10 cellular contexts compared by ENCODE assay signal in the genomic region with DNA sequence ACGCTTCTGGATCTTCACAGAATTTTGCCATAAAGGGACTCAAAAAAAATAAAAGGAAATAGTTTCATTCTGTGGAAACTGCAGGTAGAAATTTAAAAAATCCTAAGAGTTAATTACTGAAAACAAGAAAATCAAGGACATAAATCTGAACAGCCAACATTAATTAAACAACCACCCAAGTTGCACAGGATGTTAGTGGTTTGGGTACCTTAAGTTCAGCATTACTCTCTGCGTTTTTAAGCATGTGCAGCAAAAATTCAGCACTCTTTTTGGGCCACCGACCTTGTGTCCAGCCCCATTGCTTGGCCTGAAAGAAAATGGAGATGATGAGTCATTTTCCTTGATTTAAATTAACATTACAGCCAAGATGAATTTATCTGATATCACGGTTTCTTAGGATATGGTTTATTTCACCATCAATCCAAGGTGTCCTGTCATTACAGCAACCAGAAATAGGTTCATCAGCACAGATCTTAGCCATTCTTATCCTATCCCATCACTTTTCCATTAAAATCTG. TPM values are rescaled to one million over a fixed set of nuclear protein-coding genes. Genes with fewer than 3 reads are reported as not detected.
A peak's percentile ranks its signal among the peaks of the same experiment; 100 is the strongest.
DNase-seq lines count a peak whose midpoint lies in the region; ATAC-seq and TF ChIP-seq lines count a peak whose summit lies in the region.
"Had no signal": no experiment of that assay in that cellular context is flagged by ENCODE, and none has a peak within 500 bp of the region (broad histone marks: within the 10 kb centered on the region; RNA-seq: fewer than 3 reads in every experiment).

No MANE protein-coding gene starts in this region.

- H3K4me3 ChIP-seq in GM12864 (ENCODE audit: low read depth, low read length): peak overlapping the region; percentile 98
- H3K4me3 ChIP-seq in OCI-LY1 (ENCODE audit: low read depth, low read length, poor library complexity, severe bottlenecking): peak overlapping the region; percentile 99
- peak overlapping the region; percentile 98 for H3K4me3 ChIP-seq in osteoblast (ENCODE audit: insufficient read depth, low read length)

- peak overlapping the region; percentile 6 for H3K4me3 Mint-ChIP-seq in dendritic cell treated with granulocyte-macrophage colony-stimulating factor and Interleukin-4, amounts not matched to agents 40 ng/mL and 50 ng/mL, for 4 days

- ATAC-seq in HG03432 (IDR thresholded peaks at IDR 0.05; ENCODE audit: unreplicated experiment): no peak

- H4K20me1 ChIP-seq in OCI-LY1 (ENCODE audit: insufficient read depth, low read length) (no peaks in the 10 kb centered on the region), osteoblast (ENCODE audit: insufficient read depth, low read length) (peaks cover 30% of the 10 kb centered on the region)

- H3K4me1 ChIP-seq in OCI-LY1 (ENCODE audit: insufficient read depth, low read length, severe bottlenecking) (peaks cover 68% of the 10 kb centered on the region), osteoblast (ENCODE audit: insufficient read depth, low read length) (peaks cover 38% of the 10 kb centered on the region)

- H3K9me2 ChIP-seq in OCI-LY1 (ENCODE audit: low read depth, low read length): no peaks in the 10 kb centered on the region

- DNase-seq in GM12864 (ENCODE audit: low read depth): no peak
- no peak for DNase-seq in osteoblast (ENCODE audit: insufficient read length, low spot score, missing footprints)
- DNase-seq in stimulated activated CD4-positive, alpha-beta T cell treated with anti-CD3 and anti-CD28 coated beads, Interleukin-2, amount 100 ng/mL, for 48 hours: no peak
- no peak for DNase-seq in cardiac septum (ENCODE audit: low spot score)
- DNase-seq in mucosa of gallbladder (ENCODE audit: low spot score): no peak
- DNase-seq: NCI-H510A treated with DMSO at 0.1 percent for 48 hours had no signal

- TF ChIP-seq CTCF in GM12864 (IDR thresholded peaks at IDR 0.05; ENCODE audit: low read depth, low read length, missing control alignments) (no peak), OCI-LY1 (IDR thresholded peaks at IDR 0.05; ENCODE audit: low read length) (no peak), osteoblast (IDR thresholded peaks at IDR 0.05; ENCODE audit: extremely low read depth, low read depth, low read length) (no peak)

- H3K27me3 Mint-ChIP-seq in dendritic cell treated with granulocyte-macrophage colony-stimulating factor and Interleukin-4, amounts not matched to agents 40 ng/mL and 50 ng/mL, for 4 days: peaks cover 5% of the 10 kb centered on the region

- peaks cover 29% of the 10 kb centered on the region for H3K79me2 ChIP-seq in OCI-LY1 (ENCODE audit: insufficient read depth, low read length)
- peaks cover 38% of the 10 kb centered on the region for H3K79me2 ChIP-seq in osteoblast (ENCODE audit: insufficient read depth, low read length)

- H3K9ac ChIP-seq in OCI-LY1 (ENCODE audit: low read length): peak overlapping the region; percentile 99

- no peaks in the 10 kb centered on the region for H3K27me3 ChIP-seq in OCI-LY1 (ENCODE audit: insufficient read depth, low read length)
- no peaks in the 10 kb centered on the region for H3K27me3 ChIP-seq in osteoblast (ENCODE audit: insufficient read depth, low read length)
- H3K27me3 ChIP-seq: neutrophil had no signal

- H3K4me2 ChIP-seq in OCI-LY1 (ENCODE audit: low read length) (peak overlapping the region; percentile 70), osteoblast (ENCODE audit: insufficient read depth, low read length) (peak overlapping the region; percentile 97)

- intact Hi-C loops in dendritic cell treated with granulocyte-macrophage colony-stimulating factor and Interleukin-4, amounts not matched to agents 40 ng/mL and 50 ng/mL, for 4 days (cut with micrococcal nuclease): loop anchor here (10.0 kb wide), 2 partner anchors 794 to 1544 kb away; a partner anchor contains a TSS
- intact Hi-C loops in cardiac septum (cut with DNase I): loop anchor here (10.0 kb wide), 1 partner anchor 794 kb away; a partner anchor contains a TSS

- H3K36me3 ChIP-seq in OCI-LY1 (ENCODE audit: insufficient read depth, low read length) (peaks cover 47% of the 10 kb centered on the region), osteoblast (ENCODE audit: insufficient read depth, low read length) (peaks cover 42% of the 10 kb centered on the region)

- H3K9me3 Mint-ChIP-seq in dendritic cell treated with granulocyte-macrophage colony-stimulating factor and Interleukin-4, amounts not matched to agents 40 ng/mL and 50 ng/mL, for 4 days: no peaks in the 10 kb centered on the region

- H3K27ac Mint-ChIP-seq in dendritic cell treated with granulocyte-macrophage colony-stimulating factor and Interleukin-4, amounts not matched to agents 40 ng/mL and 50 ng/mL, for 4 days: no peak overlapping the region

- H3F3A ChIP-seq in OCI-LY1 (ENCODE audit: insufficient read depth, low read length): peaks cover 31% of the 10 kb centered on the region

- peak overlapping the region; percentile 83 for H3K27ac ChIP-seq in OCI-LY1 (ENCODE audit: low read depth, low read length, poor library complexity, severe bottlenecking)
- peak overlapping the region; percentile 94 for H3K27ac ChIP-seq in osteoblast (ENCODE audit: low read depth, low read length)

- peaks cover 62% of the 10 kb centered on the region for H3K36me3 Mint-ChIP-seq in dendritic cell treated with granulocyte-macrophage colony-stimulating factor and Interleukin-4, amounts not matched to agents 40 ng/mL and 50 ng/mL, for 4 days (ENCODE audit: low read depth)

- H3K4me1 Mint-ChIP-seq in dendritic cell treated with granulocyte-macrophage colony-stimulating factor and Interleukin-4, amounts not matched to agents 40 ng/mL and 50 ng/mL, for 4 days (ENCODE audit: low read depth): peaks cover 64% of the 10 kb centered on the region

- H2AFZ ChIP-seq in OCI-LY1 (ENCODE audit: low read length) (no peak overlapping the region), osteoblast (ENCODE audit: low read length) (no peak overlapping the region)

- no peaks in the 10 kb centered on the region for H3K9me3 ChIP-seq in OCI-LY1 (ENCODE audit: low read length)
- no peaks in the 10 kb centered on the region for H3K9me3 ChIP-seq in osteoblast (ENCODE audit: low read depth, low read length)
- H3K9me3 ChIP-seq: neutrophil had no signal

RNA-seq across cellular contexts. Expression of a gene that starts 2.0 kb away (rescaled TPM):
- total RNA-seq in osteoblast (1,315 and 1,434 TPM in 2 replicates), cardiac septum (615 TPM), mucosa of gallbladder (1,108 TPM)

RNA-seq across cellular contexts. Expression of a gene that starts 3.3 kb away (rescaled TPM):
- total RNA-seq in osteoblast: 16.5 and 16.6 TPM in 2 replicates
- total RNA-seq in cardiac septum: 65.2 TPM
- total RNA-seq in mucosa of gallbladder: 81.9 TPM

RNA-seq across cellular contexts. Expression of a gene that starts 29.9 kb away (rescaled TPM):
- total RNA-seq in osteoblast (50.7 and 85.5 TPM in 2 replicates), cardiac septum (47.1 TPM), mucosa of gallbladder (67.5 TPM)
